ENCODE assay signal across 33 cellular contexts in the genomic region with DNA sequence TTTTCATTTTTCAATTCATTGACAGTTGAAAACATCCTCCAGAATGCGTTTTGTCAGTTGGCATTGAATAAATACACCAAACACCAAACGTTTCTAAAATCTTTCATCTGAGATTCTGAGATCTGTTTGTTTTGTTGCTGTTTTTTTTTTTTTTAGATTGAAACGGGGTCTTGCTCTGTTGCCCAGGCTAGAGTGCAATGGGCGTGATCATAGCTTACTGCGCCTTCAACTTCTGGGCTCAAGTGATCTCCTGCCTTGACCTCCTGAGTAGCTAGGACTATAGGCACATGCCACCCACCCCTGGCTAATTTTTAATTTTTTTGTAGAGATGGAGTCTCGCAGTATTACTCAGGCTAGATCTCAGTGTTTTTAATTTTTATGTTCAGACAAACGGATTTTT.
"Had no signal": no experiment of that assay in that cellular context is flagged by ENCODE, and none has a peak within 500 bp of the region (broad histone marks: within the 10 kb centered on the region; RNA-seq: fewer than 3 reads in every experiment).

No MANE protein-coding gene starts in this region.

- H3K27me3 Mint-ChIP-seq: T-cell had no signal

- H3K9me3 Mint-ChIP-seq: T-cell had no signal

- H3K27me3 ChIP-seq: MG63, SJCRH30 had no signal

- DNase-seq: Kasumi-1, MG63, NCI-H1048, NCI-H1092 treated with DMSO at 0.1 percent for 48 hours, NCI-H1105 treated with DMSO at 0.1 percent for 48 hours, NCI-H1417, NCI-H1436, NCI-H146, NCI-H1694, NCI-H187, NCI-H1930, NCI-H2029 treated with DMSO at 0.1 percent for 48 hours, NCI-H2081 treated with DMSO at 0.1 percent for 48 hours, NCI-H2107, NCI-H2171, NCI-H226, NCI-H446 treated with DMSO at 0.1 percent for 48 hours, NCI-H510A, NCI-H524, NCI-H526, NCI-H69, NCI-H748 treated with DMSO at 0.1 percent for 48 hours, NCI-H82, PC-9, SHP77, SIG-M5, SJCRH30, T-cell had no signal

- H3K4me3 Mint-ChIP-seq: T-cell had no signal

- H3K9me3 ChIP-seq: MG63, SJCRH30 had no signal

- H3K4me3 ChIP-seq: MG63, PC-9, SJCRH30, SK-N-MC had no signal

- H3K4me1 ChIP-seq: SJCRH30 had no signal

- ATAC-seq: Panc1, Right ventricle myocardium inferior, SK-N-SH treated with all-trans-retinoic acid at 6 μM for 48 hours, T-cell had no signal

- H3K27ac ChIP-seq: PC-9, RWPE1, SJCRH30, SK-N-MC had no signal

- H3K27ac Mint-ChIP-seq: T-cell had no signal
